Comparison of ENCODE assay signal across 16 cellular contexts in the genomic region with DNA sequence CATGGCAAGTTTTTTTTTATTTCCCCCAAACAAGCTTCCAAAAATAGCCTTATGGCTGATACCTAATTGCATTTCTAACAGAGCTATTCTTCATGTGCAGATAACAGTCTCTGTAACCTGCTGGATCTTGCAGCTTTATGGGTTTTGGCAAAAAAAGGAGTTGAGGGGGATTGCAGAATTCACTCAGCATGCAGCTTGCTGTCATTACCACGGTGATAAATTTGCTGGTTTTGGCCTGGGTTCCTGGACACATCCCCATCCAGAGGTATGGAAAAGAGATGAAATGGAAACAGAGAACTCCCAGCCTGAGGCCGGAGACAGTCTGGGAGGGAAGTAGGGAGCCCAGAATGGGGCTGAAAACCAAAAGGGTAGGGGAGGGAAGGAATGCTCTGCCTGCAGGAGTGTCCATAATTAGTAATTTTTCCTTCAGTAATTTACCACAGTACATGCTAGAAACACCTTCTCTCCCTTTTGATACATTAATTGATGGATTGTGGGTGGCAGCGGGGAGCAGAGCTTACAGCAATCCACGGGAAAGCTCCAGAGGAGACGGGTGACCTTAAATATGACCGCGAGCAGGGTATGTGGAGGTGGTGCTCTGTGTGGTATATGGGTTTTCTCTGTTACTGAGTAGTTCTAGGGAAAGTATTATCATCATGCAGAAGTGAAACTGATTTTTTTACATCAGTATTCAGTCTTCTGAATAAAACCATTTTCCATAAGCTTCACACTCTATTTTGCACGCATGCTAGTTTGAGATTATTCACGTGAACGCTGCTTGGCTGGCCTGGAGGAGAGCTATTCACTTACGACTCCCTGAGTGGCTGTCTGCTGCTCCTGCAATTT.
DNase-seq lines count a peak whose midpoint lies in the region; ATAC-seq, FAIRE-seq and TF ChIP-seq lines count a peak whose summit lies in the region.
"Had no signal": no experiment of that assay in that cellular context is flagged by ENCODE, and none has a peak within 500 bp of the region (broad histone marks: within the 10 kb centered on the region; RNA-seq: fewer than 3 reads in every experiment).

No MANE protein-coding gene starts in this region.

- H2BK120ac ChIP-seq in mesendoderm (ENCODE audit: low read depth, low read length) = no peak overlapping the region

- in situ Hi-C loops in HepG2 (cut with HindIII; ENCODE audit: extremely low pct_ligation_motif_present, low pct_unique_long_range_greater_than_20kb) = no loop called here

- H3K79me2 ChIP-seq in mesendoderm (ENCODE audit: control insufficient read depth, insufficient read depth, low read length) (no peaks in the 10 kb centered on the region), HepG2 (ENCODE audit: insufficient read depth, low read length) (no peaks in the 10 kb centered on the region)

- H3K27me3 Mint-ChIP-seq in chondrocyte (ENCODE audit: low read depth) = no peaks in the 10 kb centered on the region

- no peaks in the 10 kb centered on the region for H3K4me1 ChIP-seq in mesendoderm (ENCODE audit: control insufficient read depth, low read depth, low read length)
- no peaks in the 10 kb centered on the region for H3K4me1 ChIP-seq in HepG2 (ENCODE audit: insufficient read depth, low read length)

- intact Hi-C loops in HepG2 (cut with micrococcal nuclease; ENCODE audit: unreplicated experiment) = no loop called here

- H3K36me3 ChIP-seq in mesendoderm (ENCODE audit: control insufficient read depth, insufficient read depth, low read length) (no peaks in the 10 kb centered on the region), HepG2 (replicated peaks in 1 of 2; ENCODE audit: control insufficient read depth in 1 of 2, insufficient read depth in 2 of 2, low read length in 2 of 2) (no peaks in the 10 kb centered on the region)
- H3K36me3 ChIP-seq: MG63 had no signal

- no peaks in the 10 kb centered on the region for H4K20me1 ChIP-seq in HepG2 (ENCODE audit: insufficient read depth, low read length)

- H3K27ac Mint-ChIP-seq in chondrocyte (ENCODE audit: unreplicated experiment) = peak overlapping the region; percentile 18
- H3K27ac Mint-ChIP-seq: progenitor cell of endocrine pancreas had no signal

- BruUV-seq in HepG2 (replicated peaks; lab: Mats Ljungman, UMichigan) = no TSS peak

- no peaks in the 10 kb centered on the region for H3K9me3 ChIP-seq in HepG2 (ENCODE audit: low read length)
- H3K9me3 ChIP-seq: MG63 had no signal

- H2AFZ ChIP-seq in HepG2 (ENCODE audit: low read length) = no peak overlapping the region

- no peak overlapping the region for H4K8ac ChIP-seq in mesendoderm (ENCODE audit: low read depth, low read length)

- no peak overlapping the region for H3K23ac ChIP-seq in mesendoderm (ENCODE audit: low read length)

- H3K4ac ChIP-seq in mesendoderm (ENCODE audit: low read depth, low read length) = no peak overlapping the region

- H2BK5ac ChIP-seq in mesendoderm (ENCODE audit: low read length) = no peak overlapping the region

- H3K27ac ChIP-seq in mesendoderm (ENCODE audit: low read depth, low read length) (no peak overlapping the region), HepG2 (ENCODE audit: extremely low read length, insufficient read depth, low read length) (no peak overlapping the region)

- H3K4me3 ChIP-seq in mesendoderm (ENCODE audit: low read length) = no peak overlapping the region
- H3K4me3 ChIP-seq in HepG2 (replicated peaks in 1 of 3; ENCODE audit: insufficient read depth in 1 of 3, low read depth in 2 of 3, low read length in 3 of 3) = no peak overlapping the region
- H3K4me3 ChIP-seq: MG63 had no signal

- no peak for TF ChIP-seq POLR2A in HepG2 (IDR thresholded peaks at IDR 0.05; ENCODE audit: insufficient read depth in 1 of 2, low read depth in 2 of 2, low read length in 2 of 2)

- CTCF ChIA-PET in GM10248 (lab: Yijun Ruan, JAX) (interaction anchor here (1.2 kb wide), 1 partner anchor 906 kb away, joined by 3 read pairs; no protein-coding TSS in a partner anchor), HepG2 (lab: Yijun Ruan, JAX; ENCODE audit: low intra/inter-chr PET ratio, low total read pairs) (no interaction called here)

- TF ChIP-seq RAD21 in HepG2 (CRISPR knock-in tag; IDR thresholded peaks at IDR 0.05) = no peak

- no peak overlapping the region for H3K18ac ChIP-seq in mesendoderm (ENCODE audit: low read length)

- POLR2A ChIA-PET in GM10248 (lab: Yijun Ruan, JAX) = no interaction called here
- POLR2A ChIA-PET in HepG2 (lab: Yijun Ruan, JAX) = no interaction called here

- H2BK15ac ChIP-seq in mesendoderm (replicated peaks; ENCODE audit: low read depth) = no peak overlapping the region

- TF ChIP-seq EP300 in HepG2 (IDR thresholded peaks at IDR 0.05; ENCODE audit: low read depth in 2 of 2, low read length in 2 of 2) (no peak), HepG2 (CRISPR knock-in tag; IDR thresholded peaks at IDR 0.05; ENCODE audit: borderline replicate concordance) (no peak)

- H3K4me3 Mint-ChIP-seq in chondrocyte (ENCODE audit: unreplicated experiment) = no peak overlapping the region

- H3K4me1 Mint-ChIP-seq in chondrocyte (ENCODE audit: low read depth) = peaks cover 36% of the 10 kb centered on the region

- peaks cover under 1% of the 10 kb centered on the region for H3K9me3 Mint-ChIP-seq in chondrocyte (ENCODE audit: low read depth)

- no peak overlapping the region for H4K5ac ChIP-seq in mesendoderm (ENCODE audit: low read length)

- H3K27me3 ChIP-seq in mesendoderm (ENCODE audit: insufficient read depth, low read length, poor library complexity) = no peaks in the 10 kb centered on the region
- no peaks in the 10 kb centered on the region; a peak in 1 of 5 replicates for H3K27me3 ChIP-seq in HepG2 (ENCODE audit: control insufficient read depth in 1 of 2, insufficient read depth in 2 of 2, low read length in 2 of 2)
- H3K27me3 ChIP-seq: MG63 had no signal

- ATAC-seq in GM19351 (IDR thresholded peaks at IDR 0.05; ENCODE audit: unreplicated experiment) = peak; percentile 67
- peak; percentile 79 for ATAC-seq in HG03432 (IDR thresholded peaks at IDR 0.05; ENCODE audit: unreplicated experiment)
- no peak for ATAC-seq in HepG2
- no peak for ATAC-seq in GM19324 (IDR thresholded peaks at IDR 0.05; ENCODE audit: low FRiP score, unreplicated experiment)
- no peak for ATAC-seq in HG03439 (IDR thresholded peaks at IDR 0.05; ENCODE audit: unreplicated experiment)

- H3K4me2 ChIP-seq in mesendoderm (ENCODE audit: low read length) (no peak overlapping the region), HepG2 (ENCODE audit: low read depth, low read length) (no peak overlapping the region)

- H3K9ac ChIP-seq in mesendoderm (ENCODE audit: low read length) (no peak overlapping the region), HepG2 (ENCODE audit: insufficient read depth, low read depth, low read length) (no peak overlapping the region)

- H3K79me1 ChIP-seq in mesendoderm (ENCODE audit: low read length) = no peaks in the 10 kb centered on the region

- TF ChIP-seq CTCF in GM10248 (IDR thresholded peaks at IDR 0.05; ENCODE audit: control extremely low read depth, extremely low read depth, low read depth, missing control alignments) (no peak), chondrocyte (IDR thresholded peaks at IDR 0.05) (no peak), HepG2 (CRISPR knock-in tag; IDR thresholded peaks at IDR 0.05) (no peak)

- no peaks in the 10 kb centered on the region for H3K36me3 Mint-ChIP-seq in chondrocyte (ENCODE audit: low read depth)

- no peak overlapping the region for H2AK5ac ChIP-seq in mesendoderm (ENCODE audit: low read length)

- DNase-seq in GM10248 (ENCODE audit: extremely low spot score) (peak; percentile 26), chondrocyte (ENCODE audit: low spot score) (no peak), mesendoderm (no peak), HepG2 (ENCODE audit: low spot score) (no peak)
- DNase-seq: activated CD4-positive, alpha-beta T cell treated with anti-CD3 and anti-CD28 coated beads, Interleukin-2, amount 50 U/mL, for 4 hours; GOT3; left colon; NCI-H2171 treated with DMSO at 0.1 percent for 48 hours; SIG-M5; T-helper 9 cell had no signal

- FAIRE-seq in HepG2 (lab: Jason Lieb, UNC) = no peak

- no CpG with 5 or more reads among the region's 11 CpGs for WGBS in mesendoderm (ENCODE audit: extremely low coverage, insufficient coverage, low lambda C conversion rate)
- WGBS in HepG2 (ENCODE audit: low lambda C conversion rate) = 30% methylated on average over 11 of the region's 11 CpGs

- H3K56ac ChIP-seq in mesendoderm (ENCODE audit: low read length) = no peak overlapping the region

TF ChIP-seq in HepG2, 621 proteins besides CTCF, POLR2A, EP300 and RAD21:
- TF ChIP-seq, protein P1, sequence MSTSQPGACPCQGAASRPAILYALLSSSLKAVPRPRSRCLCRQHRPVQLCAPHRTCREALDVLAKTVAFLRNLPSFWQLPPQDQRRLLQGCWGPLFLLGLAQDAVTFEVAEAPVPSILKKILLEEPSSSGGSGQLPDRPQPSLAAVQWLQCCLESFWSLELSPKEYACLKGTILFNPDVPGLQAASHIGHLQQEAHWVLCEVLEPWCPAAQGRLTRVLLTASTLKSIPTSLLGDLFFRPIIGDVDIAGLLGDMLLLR (CRISPR knock-in tag; IDR thresholded peaks at IDR 0.05) = no peak
- TF ChIP-seq, protein P2, sequence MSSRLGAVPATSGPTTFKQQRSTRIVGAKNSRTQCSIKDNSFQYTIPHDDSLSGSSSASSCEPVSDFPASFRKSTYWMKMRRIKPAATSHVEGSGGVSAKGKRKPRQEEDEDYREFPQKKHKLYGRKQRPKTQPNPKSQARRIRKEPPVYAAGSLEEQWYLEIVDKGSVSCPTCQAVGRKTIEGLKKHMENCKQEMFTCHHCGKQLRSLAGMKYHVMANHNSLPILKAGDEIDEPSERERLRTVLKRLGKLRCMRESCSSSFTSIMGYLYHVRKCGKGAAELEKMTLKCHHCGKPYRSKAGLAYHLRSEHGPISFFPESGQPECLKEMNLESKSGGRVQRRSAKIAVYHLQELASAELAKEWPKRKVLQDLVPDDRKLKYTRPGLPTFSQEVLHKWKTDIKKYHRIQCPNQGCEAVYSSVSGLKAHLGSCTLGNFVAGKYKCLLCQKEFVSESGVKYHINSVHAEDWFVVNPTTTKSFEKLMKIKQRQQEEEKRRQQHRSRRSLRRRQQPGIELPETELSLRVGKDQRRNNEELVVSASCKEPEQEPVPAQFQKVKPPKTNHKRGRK (CRISPR knock-in tag; IDR thresholded peaks at IDR 0.05) = no peak

Comparison
In these comparisons a context has a peak if more than half of its experiments do, and no peak if none do; other contexts are left out.
1. ATAC-seq: peak in GM19351 (single experiment) and HG03432 (single experiment); none in HepG2 (single experiment), GM19324 (single experiment) and HG03439 (single experiment).